Comparison of ENCODE assay signal across 23 cellular contexts in the genomic region with DNA sequence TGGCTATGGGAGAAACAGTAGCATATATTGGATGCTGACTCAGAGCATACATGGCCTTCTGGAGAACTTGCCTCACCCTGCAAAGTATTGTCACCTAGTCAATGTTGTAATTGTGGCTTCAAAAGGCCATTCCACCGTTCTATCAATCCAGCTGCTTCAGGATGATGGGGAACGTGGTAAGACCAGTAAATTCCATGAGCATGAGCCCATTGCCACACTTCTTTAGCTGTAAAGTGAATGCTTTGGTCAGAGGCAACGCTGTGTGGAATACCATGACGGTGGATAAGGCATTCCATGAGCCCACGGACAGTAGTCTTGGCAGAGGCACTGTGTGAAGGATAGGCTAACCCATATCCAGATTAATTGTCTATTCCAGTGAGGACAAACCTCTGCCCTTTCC.
A peak's percentile ranks its signal among the peaks of the same experiment; 100 is the strongest.
DNase-seq lines count a peak whose midpoint lies in the region; ATAC-seq and TF ChIP-seq lines count a peak whose summit lies in the region.
"Had no signal": no experiment of that assay in that cellular context is flagged by ENCODE, and none has a peak within 500 bp of the region (broad histone marks: within the 10 kb centered on the region; RNA-seq: fewer than 3 reads in every experiment).

No MANE protein-coding gene starts in this region.

- H3K9me3 ChIP-seq in BE2C = no peaks in the 10 kb centered on the region
- H3K9me3 ChIP-seq: SK-N-SH had no signal

- DNase-seq in EH (ENCODE audit: low read depth) = peak; percentile 31
- peak; percentile 18 for DNase-seq in HT1080 (ENCODE audit: low read depth)
- DNase-seq in brain microvascular endothelial cell = peak; percentile 13
- DNase-seq in myocyte (ENCODE audit: low read depth) = peak; percentile 91
- DNase-seq in GDM1 (lab: John Stamatoyannopoulos, UW) = no peak
- DNase-seq in left cardiac atrium = no peak
- DNase-seq in BE2C = no peak
- DNase-seq: 8988T; ACHN; CD4-positive, alpha-beta T cell; GF-D8; GOT3; KBM-7; MM.1S; NCI-H2029; NCI-H446; NCI-H524 treated with DMSO at 0.1 percent for 48 hours; NCI-H774; NK-92 treated with Interleukin-12 subunit alpha and Interleukin-12 subunit beta, amount 100 ng/mL, for 24 hours; PC-3; SK-N-SH had no signal

- H3K36me3 ChIP-seq in brain microvascular endothelial cell (replicated peaks) = no peaks in the 10 kb centered on the region
- H3K36me3 ChIP-seq in BE2C = no peaks in the 10 kb centered on the region

- H3K27me3 ChIP-seq in brain microvascular endothelial cell (replicated peaks) = no peaks in the 10 kb centered on the region
- H3K27me3 ChIP-seq in BE2C = no peaks in the 10 kb centered on the region

- ATAC-seq in GM18867 (IDR thresholded peaks at IDR 0.05; ENCODE audit: unreplicated experiment) (no peak), left cardiac atrium (no peak)
- ATAC-seq: HCT116, PC-3 had no signal

- intact Hi-C loops in left cardiac atrium (cut with DNase I) = no loop called here

- H3K4me3 ChIP-seq in brain microvascular endothelial cell (ENCODE audit: low read depth, low read length) (no peak overlapping the region), BE2C (ENCODE audit: low read depth, low read length) (no peak overlapping the region)

- H3K27ac ChIP-seq in brain microvascular endothelial cell = no peak overlapping the region

- no peaks in the 10 kb centered on the region for H3K4me1 ChIP-seq in BE2C

- no peak for TF ChIP-seq CTCF in brain microvascular endothelial cell (IDR thresholded peaks at IDR 0.05; ENCODE audit: low read depth, low read length, missing control alignments)
- no peak for TF ChIP-seq CTCF in BE2C (IDR thresholded peaks at IDR 0.05; ENCODE audit: low read depth, low read length)

- in situ Hi-C loops in brain microvascular endothelial cell (cut with HindIII; ENCODE audit: low pct_ligation_motif_present, low sequenced_read_pairs) = no loop called here

Comparison
In these comparisons a context has a peak if more than half of its experiments do, and no peak if none do; other contexts are left out.
1. DNase-seq: peak in EH (single experiment), HT1080 (single experiment), brain microvascular endothelial cell (single experiment) and myocyte (single experiment); none in GDM1 (single experiment), left cardiac atrium (single experiment) and BE2C (single experiment).